ENCODE assay signal across 1 cellular context in the genomic region with DNA sequence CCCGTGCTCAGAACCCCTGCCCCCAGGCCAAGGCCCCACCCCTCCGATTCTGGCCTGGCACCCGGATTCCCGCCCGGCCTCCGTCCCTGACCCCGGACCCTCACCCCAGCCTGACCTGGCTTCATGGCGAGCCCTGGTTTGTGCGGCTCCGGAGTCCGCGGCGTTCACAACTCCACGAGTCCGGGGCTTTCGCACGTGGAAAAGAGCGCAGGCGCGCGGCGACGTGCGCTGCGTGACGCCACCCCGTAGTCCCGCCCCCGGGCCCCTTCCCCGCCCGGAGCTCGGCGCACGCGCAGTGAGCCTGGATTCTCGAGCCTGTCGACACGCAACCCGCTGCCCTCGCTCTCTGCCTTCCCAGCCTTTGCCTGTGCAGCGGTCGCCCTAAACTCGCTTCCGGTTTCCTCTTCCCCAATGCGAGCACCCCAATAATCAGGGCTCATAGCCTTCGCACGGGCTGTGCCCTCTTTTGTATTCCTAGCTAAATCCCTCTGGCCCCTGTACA.
TF ChIP-seq lines count a peak whose summit lies in the region.

A gene (minus strand): TSS at position 204 of the 502 bp plus-strand sequence. CDS start 79 bp downstream, at position 125.

TF ChIP-seq in HepG2, 621 proteins besides CTCF, POLR2A, EP300 and RAD21 (continued from another document and continues in another):
- TF ChIP-seq, protein P1, sequence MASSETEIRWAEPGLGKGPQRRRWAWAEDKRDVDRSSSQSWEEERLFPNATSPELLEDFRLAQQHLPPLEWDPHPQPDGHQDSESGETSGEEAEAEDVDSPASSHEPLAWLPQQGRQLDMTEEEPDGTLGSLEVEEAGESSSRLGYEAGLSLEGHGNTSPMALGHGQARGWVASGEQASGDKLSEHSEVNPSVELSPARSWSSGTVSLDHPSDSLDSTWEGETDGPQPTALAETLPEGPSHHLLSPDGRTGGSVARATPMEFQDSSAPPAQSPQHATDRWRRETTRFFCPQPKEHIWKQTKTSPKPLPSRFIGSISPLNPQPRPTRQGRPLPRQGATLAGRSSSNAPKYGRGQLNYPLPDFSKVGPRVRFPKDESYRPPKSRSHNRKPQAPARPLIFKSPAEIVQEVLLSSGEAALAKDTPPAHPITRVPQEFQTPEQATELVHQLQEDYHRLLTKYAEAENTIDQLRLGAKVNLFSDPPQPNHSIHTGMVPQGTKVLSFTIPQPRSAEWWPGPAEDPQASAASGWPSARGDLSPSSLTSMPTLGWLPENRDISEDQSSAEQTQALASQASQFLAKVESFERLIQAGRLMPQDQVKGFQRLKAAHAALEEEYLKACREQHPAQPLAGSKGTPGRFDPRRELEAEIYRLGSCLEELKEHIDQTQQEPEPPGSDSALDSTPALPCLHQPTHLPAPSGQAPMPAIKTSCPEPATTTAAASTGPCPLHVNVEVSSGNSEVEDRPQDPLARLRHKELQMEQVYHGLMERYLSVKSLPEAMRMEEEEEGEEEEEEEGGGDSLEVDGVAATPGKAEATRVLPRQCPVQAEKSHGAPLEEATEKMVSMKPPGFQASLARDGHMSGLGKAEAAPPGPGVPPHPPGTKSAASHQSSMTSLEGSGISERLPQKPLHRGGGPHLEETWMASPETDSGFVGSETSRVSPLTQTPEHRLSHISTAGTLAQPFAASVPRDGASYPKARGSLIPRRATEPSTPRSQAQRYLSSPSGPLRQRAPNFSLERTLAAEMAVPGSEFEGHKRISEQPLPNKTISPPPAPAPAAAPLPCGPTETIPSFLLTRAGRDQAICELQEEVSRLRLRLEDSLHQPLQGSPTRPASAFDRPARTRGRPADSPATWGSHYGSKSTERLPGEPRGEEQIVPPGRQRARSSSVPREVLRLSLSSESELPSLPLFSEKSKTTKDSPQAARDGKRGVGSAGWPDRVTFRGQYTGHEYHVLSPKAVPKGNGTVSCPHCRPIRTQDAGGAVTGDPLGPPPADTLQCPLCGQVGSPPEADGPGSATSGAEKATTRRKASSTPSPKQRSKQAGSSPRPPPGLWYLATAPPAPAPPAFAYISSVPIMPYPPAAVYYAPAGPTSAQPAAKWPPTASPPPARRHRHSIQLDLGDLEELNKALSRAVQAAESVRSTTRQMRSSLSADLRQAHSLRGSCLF (CRISPR knock-in tag; IDR thresholded peaks at IDR 0.05; ENCODE audit: borderline replicate concordance) = no peak
- TF ChIP-seq, protein P2, sequence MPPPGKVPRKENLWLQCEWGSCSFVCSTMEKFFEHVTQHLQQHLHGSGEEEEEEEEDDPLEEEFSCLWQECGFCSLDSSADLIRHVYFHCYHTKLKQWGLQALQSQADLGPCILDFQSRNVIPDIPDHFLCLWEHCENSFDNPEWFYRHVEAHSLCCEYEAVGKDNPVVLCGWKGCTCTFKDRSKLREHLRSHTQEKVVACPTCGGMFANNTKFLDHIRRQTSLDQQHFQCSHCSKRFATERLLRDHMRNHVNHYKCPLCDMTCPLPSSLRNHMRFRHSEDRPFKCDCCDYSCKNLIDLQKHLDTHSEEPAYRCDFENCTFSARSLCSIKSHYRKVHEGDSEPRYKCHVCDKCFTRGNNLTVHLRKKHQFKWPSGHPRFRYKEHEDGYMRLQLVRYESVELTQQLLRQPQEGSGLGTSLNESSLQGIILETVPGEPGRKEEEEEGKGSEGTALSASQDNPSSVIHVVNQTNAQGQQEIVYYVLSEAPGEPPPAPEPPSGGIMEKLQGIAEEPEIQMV (CRISPR knock-in tag; IDR thresholded peaks at IDR 0.05; ENCODE audit: low read depth) = no peak
- TF ChIP-seq REPIN1 (CRISPR knock-in tag; IDR thresholded peaks at IDR 0.05; ENCODE audit: borderline replicate concordance, low read depth) (no peak), ZNF451 (CRISPR knock-in tag; IDR thresholded peaks at IDR 0.05) (no peak), MBD4 (IDR thresholded peaks at IDR 0.05; ENCODE audit: borderline replicate concordance, low read length) (no peak), TOE1 (CRISPR knock-in tag; IDR thresholded peaks at IDR 0.05) (no peak), ZIK1 (CRISPR knock-in tag; IDR thresholded peaks at IDR 0.05; ENCODE audit: borderline replicate concordance, low read depth) (peak; percentile 88), ZNF652 (CRISPR knock-in tag; IDR thresholded peaks at IDR 0.05; ENCODE audit: borderline replicate concordance, low read depth) (no peak), HNRNPH1 (optimal IDR thresholded peaks at IDR 0.05; ENCODE audit: low read depth, low read length) (no peak), ATM (IDR thresholded peaks at IDR 0.05; ENCODE audit: borderline replicate concordance) (no peak), ARNTL (CRISPR knock-in tag; IDR thresholded peaks at IDR 0.05) (peak; percentile 66), SUZ12 (IDR thresholded peaks at IDR 0.05; ENCODE audit: low read depth, low read length) (no peak), ZNF556 (CRISPR knock-in tag; IDR thresholded peaks at IDR 0.05; ENCODE audit: borderline replicate concordance) (no peak), ZC3H4 (CRISPR knock-in tag; IDR thresholded peaks at IDR 0.05; ENCODE audit: borderline replicate concordance) (no peak), ZNF260 (CRISPR knock-in tag; IDR thresholded peaks at IDR 0.05; ENCODE audit: borderline replicate concordance, low read depth) (no peak), HOXD1 (CRISPR knock-in tag; IDR thresholded peaks at IDR 0.05) (no peak), CBX1 (IDR thresholded peaks at IDR 0.05; ENCODE audit: low read depth) (no peak), ZNF33B (CRISPR knock-in tag; IDR thresholded peaks at IDR 0.05) (peak; percentile 32; the same call in 1 of the 2 replicates), ZNF660 (CRISPR knock-in tag; IDR thresholded peaks at IDR 0.05; ENCODE audit: borderline replicate concordance, low read depth) (no peak), ASH2L (IDR thresholded peaks at IDR 0.05; ENCODE audit: insufficient read length, low read depth, low read length) (peak; percentile 66), PTBP1 (IDR thresholded peaks at IDR 0.05; ENCODE audit: low read depth, low read length, poor library complexity, severe bottlenecking) (no peak), MTA1 (CRISPR knock-in tag; IDR thresholded peaks at IDR 0.05; ENCODE audit: borderline replicate concordance) (no peak), ZNF343 (CRISPR knock-in tag; IDR thresholded peaks at IDR 0.05) (no peak), ZNF431 (CRISPR knock-in tag; IDR thresholded peaks at IDR 0.05; ENCODE audit: borderline replicate concordance, low read depth) (no peak), U2AF2 (IDR thresholded peaks at IDR 0.05; ENCODE audit: low read depth, low read length) (no peak), ZFP36L2 (CRISPR knock-in tag; IDR thresholded peaks at IDR 0.05) (no peak), TBP (CRISPR knock-in tag; IDR thresholded peaks at IDR 0.05) (no peak), CREM (IDR thresholded peaks at IDR 0.05) (no peak), CREM (CRISPR knock-in tag; IDR thresholded peaks at IDR 0.05) (no peak), RBAK (CRISPR knock-in tag; IDR thresholded peaks at IDR 0.05) (no peak)
- TF ChIP-seq, protein P3, sequence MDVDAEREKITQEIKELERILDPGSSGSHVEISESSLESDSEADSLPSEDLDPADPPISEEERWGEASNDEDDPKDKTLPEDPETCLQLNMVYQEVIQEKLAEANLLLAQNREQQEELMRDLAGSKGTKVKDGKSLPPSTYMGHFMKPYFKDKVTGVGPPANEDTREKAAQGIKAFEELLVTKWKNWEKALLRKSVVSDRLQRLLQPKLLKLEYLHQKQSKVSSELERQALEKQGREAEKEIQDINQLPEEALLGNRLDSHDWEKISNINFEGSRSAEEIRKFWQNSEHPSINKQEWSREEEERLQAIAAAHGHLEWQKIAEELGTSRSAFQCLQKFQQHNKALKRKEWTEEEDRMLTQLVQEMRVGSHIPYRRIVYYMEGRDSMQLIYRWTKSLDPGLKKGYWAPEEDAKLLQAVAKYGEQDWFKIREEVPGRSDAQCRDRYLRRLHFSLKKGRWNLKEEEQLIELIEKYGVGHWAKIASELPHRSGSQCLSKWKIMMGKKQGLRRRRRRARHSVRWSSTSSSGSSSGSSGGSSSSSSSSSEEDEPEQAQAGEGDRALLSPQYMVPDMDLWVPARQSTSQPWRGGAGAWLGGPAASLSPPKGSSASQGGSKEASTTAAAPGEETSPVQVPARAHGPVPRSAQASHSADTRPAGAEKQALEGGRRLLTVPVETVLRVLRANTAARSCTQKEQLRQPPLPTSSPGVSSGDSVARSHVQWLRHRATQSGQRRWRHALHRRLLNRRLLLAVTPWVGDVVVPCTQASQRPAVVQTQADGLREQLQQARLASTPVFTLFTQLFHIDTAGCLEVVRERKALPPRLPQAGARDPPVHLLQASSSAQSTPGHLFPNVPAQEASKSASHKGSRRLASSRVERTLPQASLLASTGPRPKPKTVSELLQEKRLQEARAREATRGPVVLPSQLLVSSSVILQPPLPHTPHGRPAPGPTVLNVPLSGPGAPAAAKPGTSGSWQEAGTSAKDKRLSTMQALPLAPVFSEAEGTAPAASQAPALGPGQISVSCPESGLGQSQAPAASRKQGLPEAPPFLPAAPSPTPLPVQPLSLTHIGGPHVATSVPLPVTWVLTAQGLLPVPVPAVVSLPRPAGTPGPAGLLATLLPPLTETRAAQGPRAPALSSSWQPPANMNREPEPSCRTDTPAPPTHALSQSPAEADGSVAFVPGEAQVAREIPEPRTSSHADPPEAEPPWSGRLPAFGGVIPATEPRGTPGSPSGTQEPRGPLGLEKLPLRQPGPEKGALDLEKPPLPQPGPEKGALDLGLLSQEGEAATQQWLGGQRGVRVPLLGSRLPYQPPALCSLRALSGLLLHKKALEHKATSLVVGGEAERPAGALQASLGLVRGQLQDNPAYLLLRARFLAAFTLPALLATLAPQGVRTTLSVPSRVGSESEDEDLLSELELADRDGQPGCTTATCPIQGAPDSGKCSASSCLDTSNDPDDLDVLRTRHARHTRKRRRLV (CRISPR knock-in tag; IDR thresholded peaks at IDR 0.05) = no peak
- TF ChIP-seq, protein P4, sequence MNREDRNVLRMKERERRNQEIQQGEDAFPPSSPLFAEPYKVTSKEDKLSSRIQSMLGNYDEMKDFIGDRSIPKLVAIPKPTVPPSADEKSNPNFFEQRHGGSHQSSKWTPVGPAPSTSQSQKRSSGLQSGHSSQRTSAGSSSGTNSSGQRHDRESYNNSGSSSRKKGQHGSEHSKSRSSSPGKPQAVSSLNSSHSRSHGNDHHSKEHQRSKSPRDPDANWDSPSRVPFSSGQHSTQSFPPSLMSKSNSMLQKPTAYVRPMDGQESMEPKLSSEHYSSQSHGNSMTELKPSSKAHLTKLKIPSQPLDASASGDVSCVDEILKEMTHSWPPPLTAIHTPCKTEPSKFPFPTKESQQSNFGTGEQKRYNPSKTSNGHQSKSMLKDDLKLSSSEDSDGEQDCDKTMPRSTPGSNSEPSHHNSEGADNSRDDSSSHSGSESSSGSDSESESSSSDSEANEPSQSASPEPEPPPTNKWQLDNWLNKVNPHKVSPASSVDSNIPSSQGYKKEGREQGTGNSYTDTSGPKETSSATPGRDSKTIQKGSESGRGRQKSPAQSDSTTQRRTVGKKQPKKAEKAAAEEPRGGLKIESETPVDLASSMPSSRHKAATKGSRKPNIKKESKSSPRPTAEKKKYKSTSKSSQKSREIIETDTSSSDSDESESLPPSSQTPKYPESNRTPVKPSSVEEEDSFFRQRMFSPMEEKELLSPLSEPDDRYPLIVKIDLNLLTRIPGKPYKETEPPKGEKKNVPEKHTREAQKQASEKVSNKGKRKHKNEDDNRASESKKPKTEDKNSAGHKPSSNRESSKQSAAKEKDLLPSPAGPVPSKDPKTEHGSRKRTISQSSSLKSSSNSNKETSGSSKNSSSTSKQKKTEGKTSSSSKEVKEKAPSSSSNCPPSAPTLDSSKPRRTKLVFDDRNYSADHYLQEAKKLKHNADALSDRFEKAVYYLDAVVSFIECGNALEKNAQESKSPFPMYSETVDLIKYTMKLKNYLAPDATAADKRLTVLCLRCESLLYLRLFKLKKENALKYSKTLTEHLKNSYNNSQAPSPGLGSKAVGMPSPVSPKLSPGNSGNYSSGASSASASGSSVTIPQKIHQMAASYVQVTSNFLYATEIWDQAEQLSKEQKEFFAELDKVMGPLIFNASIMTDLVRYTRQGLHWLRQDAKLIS (CRISPR knock-in tag; IDR thresholded peaks at IDR 0.05) = no peak
- TF ChIP-seq, protein P5, sequence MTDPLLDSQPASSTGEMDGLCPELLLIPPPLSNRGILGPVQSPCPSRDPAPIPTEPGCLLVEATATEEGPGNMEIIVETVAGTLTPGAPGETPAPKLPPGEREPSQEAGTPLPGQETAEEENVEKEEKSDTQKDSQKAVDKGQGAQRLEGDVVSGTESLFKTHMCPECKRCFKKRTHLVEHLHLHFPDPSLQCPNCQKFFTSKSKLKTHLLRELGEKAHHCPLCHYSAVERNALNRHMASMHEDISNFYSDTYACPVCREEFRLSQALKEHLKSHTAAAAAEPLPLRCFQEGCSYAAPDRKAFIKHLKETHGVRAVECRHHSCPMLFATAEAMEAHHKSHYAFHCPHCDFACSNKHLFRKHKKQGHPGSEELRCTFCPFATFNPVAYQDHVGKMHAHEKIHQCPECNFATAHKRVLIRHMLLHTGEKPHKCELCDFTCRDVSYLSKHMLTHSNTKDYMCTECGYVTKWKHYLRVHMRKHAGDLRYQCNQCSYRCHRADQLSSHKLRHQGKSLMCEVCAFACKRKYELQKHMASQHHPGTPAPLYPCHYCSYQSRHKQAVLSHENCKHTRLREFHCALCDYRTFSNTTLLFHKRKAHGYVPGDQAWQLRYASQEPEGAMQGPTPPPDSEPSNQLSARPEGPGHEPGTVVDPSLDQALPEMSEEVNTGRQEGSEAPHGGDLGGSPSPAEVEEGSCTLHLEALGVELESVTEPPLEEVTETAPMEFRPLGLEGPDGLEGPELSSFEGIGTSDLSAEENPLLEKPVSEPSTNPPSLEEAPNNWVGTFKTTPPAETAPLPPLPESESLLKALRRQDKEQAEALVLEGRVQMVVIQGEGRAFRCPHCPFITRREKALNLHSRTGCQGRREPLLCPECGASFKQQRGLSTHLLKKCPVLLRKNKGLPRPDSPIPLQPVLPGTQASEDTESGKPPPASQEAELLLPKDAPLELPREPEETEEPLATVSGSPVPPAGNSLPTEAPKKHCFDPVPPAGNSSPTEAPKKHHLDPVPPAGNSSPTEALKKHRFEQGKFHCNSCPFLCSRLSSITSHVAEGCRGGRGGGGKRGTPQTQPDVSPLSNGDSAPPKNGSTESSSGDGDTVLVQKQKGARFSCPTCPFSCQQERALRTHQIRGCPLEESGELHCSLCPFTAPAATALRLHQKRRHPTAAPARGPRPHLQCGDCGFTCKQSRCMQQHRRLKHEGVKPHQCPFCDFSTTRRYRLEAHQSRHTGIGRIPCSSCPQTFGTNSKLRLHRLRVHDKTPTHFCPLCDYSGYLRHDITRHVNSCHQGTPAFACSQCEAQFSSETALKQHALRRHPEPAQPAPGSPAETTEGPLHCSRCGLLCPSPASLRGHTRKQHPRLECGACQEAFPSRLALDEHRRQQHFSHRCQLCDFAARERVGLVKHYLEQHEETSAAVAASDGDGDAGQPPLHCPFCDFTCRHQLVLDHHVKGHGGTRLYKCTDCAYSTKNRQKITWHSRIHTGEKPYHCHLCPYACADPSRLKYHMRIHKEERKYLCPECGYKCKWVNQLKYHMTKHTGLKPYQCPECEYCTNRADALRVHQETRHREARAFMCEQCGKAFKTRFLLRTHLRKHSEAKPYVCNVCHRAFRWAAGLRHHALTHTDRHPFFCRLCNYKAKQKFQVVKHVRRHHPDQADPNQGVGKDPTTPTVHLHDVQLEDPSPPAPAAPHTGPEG (CRISPR knock-in tag; IDR thresholded peaks at IDR 0.05) = no peak
- TF ChIP-seq, protein P6, sequence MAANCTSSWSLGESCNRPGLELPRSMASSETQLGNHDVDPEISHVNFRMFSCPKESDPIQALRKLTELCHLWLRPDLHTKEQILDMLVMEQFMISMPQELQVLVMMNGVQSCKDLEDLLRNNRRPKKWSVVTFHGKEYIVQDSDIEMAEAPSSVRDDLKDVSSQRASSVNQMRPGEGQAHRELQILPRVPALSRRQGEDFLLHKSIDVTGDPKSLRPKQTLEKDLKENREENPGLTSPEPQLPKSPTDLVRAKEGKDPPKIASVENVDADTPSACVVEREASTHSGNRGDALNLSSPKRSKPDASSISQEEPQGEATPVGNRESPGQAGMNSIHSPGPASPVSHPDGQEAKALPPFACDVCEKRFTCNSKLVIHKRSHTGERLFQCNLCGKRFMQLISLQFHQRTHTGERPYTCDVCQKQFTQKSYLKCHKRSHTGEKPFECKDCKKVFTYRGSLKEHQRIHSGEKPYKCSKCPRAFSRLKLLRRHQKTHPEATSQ (CRISPR knock-in tag; IDR thresholded peaks at IDR 0.05; ENCODE audit: borderline replicate concordance) = no peak
